In genomic region chr11:15101072-15101701, GRCh38 we compare ENCODE assay signal across 8 cellular contexts. TPM values are rescaled to one million over a fixed set of nuclear protein-coding genes. Genes with fewer than 3 reads are reported as not detected.
DNase-seq lines count a peak whose midpoint lies in the region; ATAC-seq and TF ChIP-seq lines count a peak whose summit lies in the region.

No MANE protein-coding gene starts in this region.

- no peak overlapping the region for H3K4me2 ChIP-seq in osteoblast (ENCODE audit: insufficient read depth, low read length)

- H3K27me3 Mint-ChIP-seq in activated T-helper 2 cell treated with anti-CD3 and anti-CD28 coated beads, Interferon-gamma antibody, Interleukin-2, Interleukin-4, amounts not matched to agents 10 μg/mL and 5 μg/mL and 100 μg/mL, durations not matched to agents 14 hours and 24 hours and 36 hours (ENCODE audit: low read depth): peaks cover 32% of the 10 kb centered on the region

- H3K4me3 ChIP-seq in osteoblast (ENCODE audit: insufficient read depth, low read length): no peak overlapping the region

- no peaks in the 10 kb centered on the region for H3K4me1 Mint-ChIP-seq in activated T-helper 2 cell treated with anti-CD3 and anti-CD28 coated beads, Interferon-gamma antibody, Interleukin-2, Interleukin-4, amounts not matched to agents 10 μg/mL and 5 μg/mL and 100 μg/mL, durations not matched to agents 14 hours and 24 hours and 36 hours (ENCODE audit: low read depth)

- H3K27ac ChIP-seq in osteoblast (ENCODE audit: low read depth, low read length): no peak overlapping the region

- no peaks in the 10 kb centered on the region for H3K9me3 ChIP-seq in osteoblast (ENCODE audit: low read depth, low read length)

- DNase-seq in DMS153 (lab: John Stamatoyannopoulos, UW) (peak; percentile 6), HPDE6-E6E7 (ENCODE audit: extremely low spot score) (peak; percentile 57), OCI-M1 (lab: John Stamatoyannopoulos, UW) (peak; percentile 73), foreskin melanocyte (peak; percentile 40), osteoblast (ENCODE audit: insufficient read length, low spot score, missing footprints) (peak; percentile 90), ureter (ENCODE audit: low spot score) (peak; percentile 71)
- peak; percentile 26 for DNase-seq in activated T-helper 2 cell treated with anti-CD3 and anti-CD28 coated beads, Interferon-gamma antibody, Interleukin-2, Interleukin-4, amounts not matched to agents 10 μg/mL and 5 μg/mL and 100 μg/mL, durations not matched to agents 14 hours and 24 hours and 36 hours (ENCODE audit: low spot score)

- H4K20me1 ChIP-seq in osteoblast (ENCODE audit: insufficient read depth, low read length): no peaks in the 10 kb centered on the region

- peak; percentile 99 for TF ChIP-seq CTCF in osteoblast (IDR thresholded peaks at IDR 0.05; ENCODE audit: extremely low read depth, low read depth, low read length)

- no peaks in the 10 kb centered on the region for H3K79me2 ChIP-seq in osteoblast (ENCODE audit: insufficient read depth, low read length)

- intact Hi-C loops in activated T-helper 2 cell treated with anti-CD3 and anti-CD28 coated beads, Interferon-gamma antibody, Interleukin-2, Interleukin-4, amounts not matched to agents 10 μg/mL and 5 μg/mL and 100 μg/mL, durations not matched to agents 14 hours and 24 hours and 36 hours (cut with micrococcal nuclease): loop anchor here (1.0 to 2.0 kb wide), 2 partner anchors 58 to 107 kb away; no protein-coding TSS in a partner anchor

- H3K27me3 ChIP-seq in osteoblast (ENCODE audit: insufficient read depth, low read length): no peaks in the 10 kb centered on the region

- no peaks in the 10 kb centered on the region for H3K36me3 ChIP-seq in osteoblast (ENCODE audit: insufficient read depth, low read length)

- peak overlapping the region; percentile 74 for H2AFZ ChIP-seq in osteoblast (ENCODE audit: low read length)

- H3K9me3 Mint-ChIP-seq in activated T-helper 2 cell treated with anti-CD3 and anti-CD28 coated beads, Interferon-gamma antibody, Interleukin-2, Interleukin-4, amounts not matched to agents 10 μg/mL and 5 μg/mL and 100 μg/mL, durations not matched to agents 14 hours and 24 hours and 36 hours: no peaks in the 10 kb centered on the region

- H3K27ac Mint-ChIP-seq in activated T-helper 2 cell treated with anti-CD3 and anti-CD28 coated beads, Interferon-gamma antibody, Interleukin-2, Interleukin-4, amounts not matched to agents 10 μg/mL and 5 μg/mL and 100 μg/mL, durations not matched to agents 14 hours and 24 hours and 36 hours: no peak overlapping the region

- peak; percentile 79 for ATAC-seq in GM19463 (IDR thresholded peaks at IDR 0.05; ENCODE audit: unreplicated experiment)

- H3K4me3 Mint-ChIP-seq in activated T-helper 2 cell treated with anti-CD3 and anti-CD28 coated beads, Interferon-gamma antibody, Interleukin-2, Interleukin-4, amounts not matched to agents 10 μg/mL and 5 μg/mL and 100 μg/mL, durations not matched to agents 14 hours and 24 hours and 36 hours (ENCODE audit: low read depth): no peak overlapping the region

- peaks cover 11% of the 10 kb centered on the region for H3K4me1 ChIP-seq in osteoblast (ENCODE audit: insufficient read depth, low read length)

- H3K36me3 Mint-ChIP-seq in activated T-helper 2 cell treated with anti-CD3 and anti-CD28 coated beads, Interferon-gamma antibody, Interleukin-2, Interleukin-4, amounts not matched to agents 10 μg/mL and 5 μg/mL and 100 μg/mL, durations not matched to agents 14 hours and 24 hours and 36 hours (ENCODE audit: low read depth): no peaks in the 10 kb centered on the region

RNA-seq across cellular contexts. Expression of gene INSC, which starts 13.5 kb away (rescaled TPM):
- total RNA-seq in activated T-helper 2 cell treated with anti-CD3 and anti-CD28 coated beads, Interferon-gamma antibody, Interleukin-2, Interleukin-4, amounts not matched to agents 10 μg/mL and 5 μg/mL and 100 μg/mL, durations not matched to agents 14 hours and 24 hours and 36 hours: 0.34 TPM in 1 of 2 replicates, not detected in the other
- total RNA-seq in osteoblast: 0.72 and 1.8 TPM in 2 replicates
- total RNA-seq in ureter: 1.7 TPM

RNA-seq across cellular contexts. Expression of gene CALCB, which starts 27.8 kb away (rescaled TPM):
- total RNA-seq in activated T-helper 2 cell treated with anti-CD3 and anti-CD28 coated beads, Interferon-gamma antibody, Interleukin-2, Interleukin-4, amounts not matched to agents 10 μg/mL and 5 μg/mL and 100 μg/mL, durations not matched to agents 14 hours and 24 hours and 36 hours: 0.73 and 0.90 TPM in 2 replicates
- total RNA-seq in osteoblast (not detected in 2 replicates), ureter (0.18 TPM)

Comparison
In these comparisons a context has a peak if more than half of its experiments do, and no peak if none do; other contexts are left out.
1. DNase-seq: peak in every context shown above with its lines; median percentile 90 in osteoblast; 73 in OCI-M1; 71 in ureter; 57 in HPDE6-E6E7; 40 in foreskin melanocyte; 26 in activated T-helper 2 cell treated with anti-CD3 and anti-CD28 coated beads, Interferon-gamma antibody, Interleukin-2, Interleukin-4, amounts not matched to agents 10 μg/mL and 5 μg/mL and 100 μg/mL, durations not matched to agents 14 hours and 24 hours and 36 hours; 6 in DMS153.